8 cellular contexts compared by ENCODE assay signal in the genomic region with DNA sequence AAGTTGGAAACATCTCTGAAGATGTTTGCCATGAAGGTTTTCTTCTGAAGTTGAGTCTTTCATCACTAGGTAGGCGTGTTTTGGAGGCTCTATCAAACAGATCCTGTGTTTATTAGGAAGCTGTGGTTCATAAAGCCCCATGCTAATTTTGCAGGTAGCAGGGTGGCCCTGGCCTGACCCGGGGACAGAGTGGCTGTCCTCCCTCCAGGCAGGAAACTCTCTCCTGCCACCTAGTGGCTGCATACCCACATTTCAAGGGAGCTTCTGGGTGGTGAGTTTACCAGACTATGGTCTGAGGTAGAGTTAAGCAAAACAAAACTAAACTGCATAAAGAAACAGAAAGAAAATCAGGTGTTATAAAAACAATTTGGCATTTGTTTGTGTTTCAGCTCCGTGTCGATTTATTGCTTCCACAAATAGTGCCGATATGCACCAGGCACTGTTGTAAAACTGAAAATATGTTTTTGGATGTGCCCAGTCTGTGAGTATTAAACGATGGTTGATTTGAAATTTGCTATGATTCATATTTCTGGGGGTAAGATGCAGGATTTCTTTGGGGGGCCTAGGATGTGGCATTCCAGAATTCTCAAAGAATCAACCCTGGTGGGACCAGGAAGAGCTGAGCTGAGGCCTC. TPM values are rescaled to one million over a fixed set of nuclear protein-coding genes. Genes with fewer than 3 reads are reported as not detected.
DNase-seq lines count a peak whose midpoint lies in the region; ATAC-seq and TF ChIP-seq lines count a peak whose summit lies in the region.

No MANE protein-coding gene starts in this region.

- H3K4me2 ChIP-seq in fibroblast of lung (ENCODE audit: extremely low read depth, insufficient read depth, low read length) (no peak overlapping the region), parathyroid adenoma (ENCODE audit: low read length) (no peak overlapping the region)

- TF ChIP-seq POLR2A in GM18505 (IDR thresholded peaks at IDR 0.05; ENCODE audit: borderline replicate concordance, extremely low read depth, insufficient read depth, insufficient read length), result no peak

- no peaks in the 10 kb centered on the region for H3K9me3 Mint-ChIP-seq in activated CD8-positive, alpha-beta memory T cell treated with anti-CD3 and anti-CD28 coated beads, Interleukin-2, amount 10 ng/mL, durations not matched to agents 7 days and 5 days (ENCODE audit: low read depth)

- H2AFZ ChIP-seq in fibroblast of lung (ENCODE audit: low read length) (no peak overlapping the region), parathyroid adenoma (no peak overlapping the region)

- no peaks in the 10 kb centered on the region for H4K20me1 ChIP-seq in fibroblast of lung (ENCODE audit: control insufficient read depth, extremely low read depth, insufficient read depth, low read length)

- no peaks in the 10 kb centered on the region for H3K79me2 ChIP-seq in fibroblast of lung (ENCODE audit: control insufficient read depth, insufficient read depth, low read length)
- no peaks in the 10 kb centered on the region for H3K79me2 ChIP-seq in parathyroid adenoma

- H3K4me3 ChIP-seq in GM06990 (replicated peaks; ENCODE audit: low read depth, low read length) (no peak overlapping the region), HFF-Myc (replicated peaks; ENCODE audit: low read depth, low read length) (no peak overlapping the region), fibroblast of lung (replicated peaks in 1 of 4; ENCODE audit: control extremely low read depth in 1 of 4, insufficient read depth in 1 of 4, low read depth in 3 of 4, low read length in 4 of 4) (no peak overlapping the region), parathyroid adenoma (ENCODE audit: low read depth, low read length) (no peak overlapping the region)

- H3K27me3 Mint-ChIP-seq in activated CD8-positive, alpha-beta memory T cell treated with anti-CD3 and anti-CD28 coated beads, Interleukin-2, amount 10 ng/mL, durations not matched to agents 7 days and 5 days, result no peaks in the 10 kb centered on the region

- H3K9me3 ChIP-seq in fibroblast of lung (ENCODE audit: control insufficient read depth, insufficient read depth, low read depth, low read length), result no peaks in the 10 kb centered on the region
- no peaks in the 10 kb centered on the region for H3K9me3 ChIP-seq in parathyroid adenoma (ENCODE audit: control insufficient read depth, low read length)

- peak overlapping the region; percentile 48 for H3K27ac Mint-ChIP-seq in activated CD8-positive, alpha-beta memory T cell treated with anti-CD3 and anti-CD28 coated beads, Interleukin-2, amount 10 ng/mL, durations not matched to agents 7 days and 5 days

- TF ChIP-seq CTCF in GM06990 (IDR thresholded peaks at IDR 0.05; ENCODE audit: insufficient read depth, low read length, poor library complexity, severe bottlenecking) (peak; percentile 90), HFF-Myc (IDR thresholded peaks at IDR 0.05; ENCODE audit: low read depth, low read length, missing control alignments) (peak; percentile 74), fibroblast of lung (conservative IDR thresholded peaks at IDR 0.05 in 1 of 2, IDR thresholded peaks at IDR 0.05 in 1 of 2; ENCODE audit: low read depth in 1 of 2, low read length in 2 of 2) (peak; percentile 64 to 73), parathyroid adenoma (IDR thresholded peaks at IDR 0.05) (peak; percentile 36)

- CTCF ChIA-PET in activated CD8-positive, alpha-beta memory T cell treated with anti-CD3 and anti-CD28 coated beads, Interleukin-2, amount 10 ng/mL, durations not matched to agents 7 days and 5 days (lab: Charles Lee), result interaction anchor here (0.5 to 7.5 kb wide), 52 partner anchors 8 to 302 kb away, joined by 3 to 172 read pairs (median 4); a partner anchor contains a TSS

- H3K4me1 Mint-ChIP-seq in activated CD8-positive, alpha-beta memory T cell treated with anti-CD3 and anti-CD28 coated beads, Interleukin-2, amount 10 ng/mL, durations not matched to agents 7 days and 5 days, result peaks cover 35% of the 10 kb centered on the region

- DNase-seq in GM06990 (ENCODE audit: extremely low read depth, insufficient read length), result peak; percentile 41
- DNase-seq in HFF-Myc (ENCODE audit: extremely low read depth, low read depth), result no peak
- DNase-seq in NOMO-1 treated with DMSO at 0.1 percent for 48 hours (lab: John Stamatoyannopoulos, UW; ENCODE audit: unreplicated experiment), result peak; percentile 46
- peak; percentile 84 for DNase-seq in activated CD8-positive, alpha-beta memory T cell treated with anti-CD3 and anti-CD28 coated beads, Interleukin-2, amount 10 ng/mL, durations not matched to agents 7 days and 5 days
- DNase-seq in fibroblast of lung (ENCODE audit: low read depth in 2 of 2), result peak in 1 of 2 donors; percentile 21
- DNase-seq in NCI-H187 treated with DMSO at 0.1 percent for 48 hours (lab: John Stamatoyannopoulos, UW), result no peak

- H3K4me3 Mint-ChIP-seq in activated CD8-positive, alpha-beta memory T cell treated with anti-CD3 and anti-CD28 coated beads, Interleukin-2, amount 10 ng/mL, durations not matched to agents 7 days and 5 days, result peak overlapping the region; percentile 17

- H3K27ac ChIP-seq in fibroblast of lung (ENCODE audit: insufficient read depth, low read length) (no peak overlapping the region), parathyroid adenoma (no peak overlapping the region)

- ATAC-seq in activated CD8-positive, alpha-beta memory T cell treated with anti-CD3 and anti-CD28 coated beads, Interleukin-2, amount 10 ng/mL, durations not matched to agents 7 days and 5 days, result peak; percentile 76
- ATAC-seq in GM18505 (IDR thresholded peaks at IDR 0.05; ENCODE audit: unreplicated experiment), result no peak

- no peak overlapping the region for H3K9ac ChIP-seq in fibroblast of lung (ENCODE audit: insufficient read depth, low read length)
- H3K9ac ChIP-seq in parathyroid adenoma, result no peak overlapping the region

- H3K27me3 ChIP-seq in GM06990 (replicated peaks; ENCODE audit: control insufficient read depth, insufficient read depth, low read length), result no peaks in the 10 kb centered on the region
- H3K27me3 ChIP-seq in fibroblast of lung (ENCODE audit: control insufficient read depth, insufficient read depth, low read length), result no peaks in the 10 kb centered on the region
- H3K27me3 ChIP-seq in parathyroid adenoma (ENCODE audit: control insufficient read depth, insufficient read depth, low read length), result no peaks in the 10 kb centered on the region

- H3K4me1 ChIP-seq in fibroblast of lung (ENCODE audit: control insufficient read depth, extremely low read depth, insufficient read depth, low read length) (peaks cover 7% of the 10 kb centered on the region), parathyroid adenoma (no peaks in the 10 kb centered on the region)

- H3K36me3 ChIP-seq in GM06990 (ENCODE audit: control insufficient read depth, insufficient read depth, low read length), result no peaks in the 10 kb centered on the region
- H3K36me3 ChIP-seq in fibroblast of lung (ENCODE audit: control insufficient read depth, insufficient read depth, low read length), result no peaks in the 10 kb centered on the region
- H3K36me3 ChIP-seq in parathyroid adenoma (ENCODE audit: control insufficient read depth, insufficient read depth, low read length), result no peaks in the 10 kb centered on the region

- H3K36me3 Mint-ChIP-seq in activated CD8-positive, alpha-beta memory T cell treated with anti-CD3 and anti-CD28 coated beads, Interleukin-2, amount 10 ng/mL, durations not matched to agents 7 days and 5 days, result no peaks in the 10 kb centered on the region

RNA-seq across cellular contexts. Expression of a gene that starts 26.0 kb away (rescaled TPM):
- not detected for total RNA-seq in activated CD8-positive, alpha-beta memory T cell treated with anti-CD3 and anti-CD28 coated beads, Interleukin-2, amount 10 ng/mL, durations not matched to agents 7 days and 5 days
- not detected in 2 replicates for total RNA-seq in fibroblast of lung
- not detected in 2 replicates for polyA plus RNA-seq in fibroblast of lung
- polyA plus RNA-seq in fibroblast of lung (2012), result not detected in 2 replicates
- not detected in 2 replicates for polyA minus RNA-seq in fibroblast of lung (ENCODE audit: low replicate concordance)

RNA-seq across cellular contexts. Expression of a gene that starts 48.4 kb away (rescaled TPM):
- total RNA-seq in activated CD8-positive, alpha-beta memory T cell treated with anti-CD3 and anti-CD28 coated beads, Interleukin-2, amount 10 ng/mL, durations not matched to agents 7 days and 5 days, result under 1 TPM in 1 of 2 experiments, not detected in 1; 0.14 TPM
- total RNA-seq in fibroblast of lung, result 0.26 TPM in 1 of 2 replicates, not detected in the other
- polyA plus RNA-seq in fibroblast of lung, result 0.23 and 0.30 TPM in 2 replicates
- 0.18 TPM in 1 of 2 replicates, not detected in the other for polyA plus RNA-seq in fibroblast of lung (2012)
- polyA minus RNA-seq in fibroblast of lung (ENCODE audit: low replicate concordance), result not detected in 2 replicates

Comparison
In these comparisons a context has a peak if more than half of its experiments do, and no peak if none do; other contexts are left out.
1. DNase-seq: peak in GM06990 (single experiment), NOMO-1 treated with DMSO at 0.1 percent for 48 hours (single experiment) and activated CD8-positive, alpha-beta memory T cell treated with anti-CD3 and anti-CD28 coated beads, Interleukin-2, amount 10 ng/mL, durations not matched to agents 7 days and 5 days (single experiment); none in HFF-Myc (single experiment) and NCI-H187 treated with DMSO at 0.1 percent for 48 hours (single experiment).
2. CTCF ChIP-seq: peak in every context shown above with its lines; median percentile 90 in GM06990; 74 in HFF-Myc; 68 in fibroblast of lung; 36 in parathyroid adenoma.